8 cellular contexts compared by ENCODE assay signal in genomic region chr4:183443609-183444148, GRCh38. TPM values are rescaled to one million over a fixed set of nuclear protein-coding genes. Genes with fewer than 3 reads are reported as not detected.
DNase-seq lines count a peak whose midpoint lies in the region; ATAC-seq and TF ChIP-seq lines count a peak whose summit lies in the region.

No MANE protein-coding gene starts in this region.

- H3K4me1 ChIP-seq in HUES6 (ENCODE audit: control insufficient read depth, insufficient read depth, low read length) (peaks cover 12% of the 10 kb centered on the region; the same call in 1 of the 2 replicates), ectodermal cell (ENCODE audit: control insufficient read depth, insufficient read depth, low read length) (no peaks in the 10 kb centered on the region)

- ATAC-seq in naive B cell (ENCODE audit: low read depth in 2 of 2) (peak; percentile 13 to 18), HG02852 (IDR thresholded peaks at IDR 0.05; ENCODE audit: unreplicated experiment) (no peak), HG02981 (IDR thresholded peaks at IDR 0.05; ENCODE audit: unreplicated experiment) (no peak)

- H3K27me3 ChIP-seq in HUES6 (ENCODE audit: control insufficient read depth, insufficient read depth, low read length) (no peaks in the 10 kb centered on the region), ectodermal cell (ENCODE audit: control insufficient read depth, insufficient read depth, low read length, poor library complexity, severe bottlenecking) (no peaks in the 10 kb centered on the region)

- TF ChIP-seq CTCF in VCaP (conservative IDR thresholded peaks at IDR 0.05), result 0 out of 2 replicates have a peak, but pooled peaks have one; percentile 5

- H3K9me3 ChIP-seq in HUES6 (ENCODE audit: control insufficient read depth, insufficient read depth, low read depth, low read length), result no peaks in the 10 kb centered on the region
- H3K9me3 ChIP-seq in ectodermal cell (ENCODE audit: control insufficient read depth, low read length), result no peaks in the 10 kb centered on the region

- H3K4me1 Mint-ChIP-seq in naive B cell, result peaks cover 8 to 31% (median 27%) of the 10 kb centered on the region in 3 donors

- peak overlapping the region; percentile 93 for H3K9ac ChIP-seq in HUES6 (ENCODE audit: low read length)

- peak overlapping the region; percentile 95 for H3K27ac ChIP-seq in HUES6 (ENCODE audit: low read depth, low read length)
- peak overlapping the region; percentile 100 for H3K27ac ChIP-seq in VCaP
- H3K27ac ChIP-seq in ectodermal cell (ENCODE audit: insufficient read depth, low read depth, low read length, poor library complexity, severe bottlenecking), result peak overlapping the region; percentile 99
- peak overlapping the region; percentile 93 for H3K27ac ChIP-seq in temporal lobe (ENCODE audit: low read depth, low read length)

- WGBS in ectodermal cell, 2 experiments, result 3 to 4% methylated on average over 26 of the region's 26 CpGs

- H3K27me3 Mint-ChIP-seq in naive B cell, result no peaks in the 10 kb centered on the region

- peaks cover 29% of the 10 kb centered on the region for H3K36me3 ChIP-seq in HUES6 (ENCODE audit: control insufficient read depth, insufficient read depth, low read length)
- H3K36me3 ChIP-seq in ectodermal cell (ENCODE audit: control insufficient read depth, insufficient read depth, low read length), result peaks cover 12% of the 10 kb centered on the region

- H3K27ac Mint-ChIP-seq in naive B cell, result peak overlapping the region; percentile 91 to 97 (median 94)

- H3K4me3 Mint-ChIP-seq in naive B cell, result peak overlapping the region; percentile 93 to 99 (median 97)

- DNase-seq in ELF-1 (ENCODE audit: low read depth, low spot score), result peak; percentile 92
- no peak for DNase-seq in naive B cell

- H3K9me3 Mint-ChIP-seq in naive B cell, result no peaks in the 10 kb centered on the region

- peak overlapping the region; percentile 96 for H3K4me3 ChIP-seq in HUES6 (ENCODE audit: low read depth, low read length)
- peak overlapping the region; percentile 85 for H3K4me3 ChIP-seq in ectodermal cell (ENCODE audit: insufficient read depth, low read depth, low read length)

- peaks cover 0 to 5% of the 10 kb centered on the region in 2 donors for H3K36me3 Mint-ChIP-seq in naive B cell

RNA-seq across cellular contexts. Expression of gene CDKN2AIP, which starts 0.8 kb away (rescaled TPM):
- 24.4 TPM for polyA plus RNA-seq in ectodermal cell (2013, experiment 1 of 4)
- polyA plus RNA-seq in ectodermal cell (2013, experiment 2 of 4), result 28.2 TPM
- 28.5 TPM for polyA plus RNA-seq in ectodermal cell (2013, experiment 3 of 4)
- polyA plus RNA-seq in ectodermal cell (2013, experiment 4 of 4), result 31.7 TPM
- 10 to 100 TPM; 16.1 to 47.1 (median 25.5) TPM for polyA plus RNA-seq in naive B cell (ENCODE audit: low read depth in 6 of 6)
- 19.9 TPM for total RNA-seq in temporal lobe

Comparison
In these comparisons a context has a peak if more than half of its experiments do, and no peak if none do; other contexts are left out.
1. ATAC-seq: peak in naive B cell (2 of 2); none in HG02852 (single experiment) and HG02981 (single experiment).
2. Peak in every context shown above with its lines, with median percentiles within 50 percentile points of each other: H3K27ac ChIP-seq.